Comparison of ENCODE assay signal across 24 cellular contexts in genomic region chr11:21485426-21485825, GRCh38.
"Had no signal": no experiment of that assay in that cellular context is flagged by ENCODE, and none has a peak within 500 bp of the region (broad histone marks: within the 10 kb centered on the region; RNA-seq: fewer than 3 reads in every experiment).

No MANE protein-coding gene starts in this region.

- DNase-seq: IMR-90, Karpas-422, KG1, MG63, NCI-H1092, NCI-H1105 treated with DMSO at 0.1 percent for 48 hours, NCI-H1417 treated with DMSO at 0.1 percent for 48 hours, NCI-H146, NCI-H1694 treated with DMSO at 0.1 percent for 48 hours, NCI-H1930, NCI-H2081 treated with DMSO at 0.1 percent for 48 hours, NCI-H2171, NCI-H226, NCI-H446, NCI-H510A, NCI-H524 treated with DMSO at 0.1 percent for 48 hours, NCI-H69, NCI-H774, Right ventricle myocardium superior, RPMI8226, SIG-M5, SK-N-SH had no signal

- H3K36me3 ChIP-seq: MG63 had no signal

- H3K9me3 ChIP-seq: MG63, SK-N-SH had no signal

- H3K4me3 ChIP-seq: MG63 had no signal

- H3K27me3 ChIP-seq: MG63 had no signal

- ATAC-seq: HepG2 had no signal

- H3K4me2 ChIP-seq: SK-N-SH had no signal

- FAIRE-seq: HepG2, RCC 7860 had no signal

- H3K9ac ChIP-seq: SK-N-SH had no signal
